ENCODE assay signal across 22 cellular contexts in genomic region chr16:19170043-19170655, GRCh38. TPM values are rescaled to one million over a fixed set of nuclear protein-coding genes. Genes with fewer than 3 reads are reported as not detected.
"Had no signal": no experiment of that assay in that cellular context is flagged by ENCODE, and none has a peak within 500 bp of the region (broad histone marks: within the 10 kb centered on the region; RNA-seq: fewer than 3 reads in every experiment).

No MANE protein-coding gene starts in this region.

- H3K36me3 Mint-ChIP-seq: activated CD4-positive, alpha-beta memory T cell treated with anti-CD3 and anti-CD28 coated beads for 36 hours; activated CD8-positive, alpha-beta memory T cell treated with anti-CD3 and anti-CD28 coated beads, Interleukin-2, amount 10 ng/mL, durations not matched to agents 7 days and 5 days; activated naive CD4-positive, alpha-beta T cell treated with anti-CD3 and anti-CD28 coated beads, Interleukin-2, amount 50 U/mL, for 24 hours; immature natural killer cell had no signal

- H3K4me1 Mint-ChIP-seq: central memory CD8-positive, alpha-beta T cell; immature natural killer cell had no signal

- H3K9me3 Mint-ChIP-seq: activated CD4-positive, alpha-beta memory T cell treated with anti-CD3 and anti-CD28 coated beads for 36 hours; activated naive CD4-positive, alpha-beta T cell treated with anti-CD3 and anti-CD28 coated beads, Interleukin-2, amount 50 U/mL, for 24 hours; central memory CD8-positive, alpha-beta T cell had no signal

- ATAC-seq: activated CD8-positive, alpha-beta memory T cell treated with anti-CD3 and anti-CD28 coated beads, Interleukin-2, amount 10 ng/mL, durations not matched to agents 7 days and 5 days; body of pancreas had no signal

- H3K27ac ChIP-seq: body of pancreas, epithelial cell of prostate, right atrium auricular region, SK-N-MC, skin epidermis, suprapubic skin had no signal

- H3K27me3 ChIP-seq: body of pancreas, right atrium auricular region had no signal

- DNase-seq: activated CD4-positive, alpha-beta memory T cell treated with anti-CD3 and anti-CD28 coated beads for 36 hours; activated CD8-positive, alpha-beta memory T cell treated with anti-CD3 and anti-CD28 coated beads, Interleukin-2, amount 10 ng/mL, durations not matched to agents 7 days and 5 days; activated T-cell treated with anti-CD3 and anti-CD28 coated beads, Interleukin-2, amount 50 U/mL, for 1 hour; body of pancreas; cortex of kidney; effector memory CD4-positive, alpha-beta T cell; foreskin melanocyte; immature natural killer cell; posterior cingulate gyrus; stimulated activated CD4-positive, alpha-beta T cell treated with anti-CD3 and anti-CD28 coated beads, Interleukin-15, amount 100 ng/mL, for 24 hours; stimulated activated CD4-positive, alpha-beta T cell treated with anti-CD3 and anti-CD28 coated beads, Interleukin-4, amount 100 ng/mL, for 1 hour; stimulated activated naive CD4-positive, alpha-beta T cell treated with Interleukin-2 at 50 U/mL for 16 hours; T-helper 9 cell; trophoblast cell had no signal

- H3K27ac Mint-ChIP-seq: activated CD4-positive, alpha-beta memory T cell treated with anti-CD3 and anti-CD28 coated beads for 36 hours; activated CD8-positive, alpha-beta memory T cell treated with anti-CD3 and anti-CD28 coated beads, Interleukin-2, amount 10 ng/mL, durations not matched to agents 7 days and 5 days; activated naive CD4-positive, alpha-beta T cell treated with anti-CD3 and anti-CD28 coated beads, Interleukin-2, amount 50 U/mL, for 24 hours; immature natural killer cell had no signal

- H3K4me3 ChIP-seq: body of pancreas, right atrium auricular region, SK-N-MC, skin epidermis, suprapubic skin had no signal

- H3K9me3 ChIP-seq: body of pancreas, right atrium auricular region, suprapubic skin had no signal

- H3K4me3 Mint-ChIP-seq: activated CD4-positive, alpha-beta memory T cell treated with anti-CD3 and anti-CD28 coated beads for 36 hours; activated CD8-positive, alpha-beta memory T cell treated with anti-CD3 and anti-CD28 coated beads, Interleukin-2, amount 10 ng/mL, durations not matched to agents 7 days and 5 days; activated naive CD4-positive, alpha-beta T cell treated with anti-CD3 and anti-CD28 coated beads, Interleukin-2, amount 50 U/mL, for 24 hours; central memory CD8-positive, alpha-beta T cell; immature natural killer cell had no signal

- H3K36me3 ChIP-seq: right atrium auricular region, suprapubic skin had no signal

RNA-seq across cellular contexts. Expression of gene SYT17, which starts 2.1 kb away (rescaled TPM):
- total RNA-seq: activated CD8-positive, alpha-beta memory T cell treated with anti-CD3 and anti-CD28 coated beads, Interleukin-2, amount 10 ng/mL, durations not matched to agents 7 days and 5 days had no signal
- polyA plus RNA-seq: fibroblast of lung, immature natural killer cell had no signal
